ENCODE assay signal across 16 cellular contexts in the genomic region with DNA sequence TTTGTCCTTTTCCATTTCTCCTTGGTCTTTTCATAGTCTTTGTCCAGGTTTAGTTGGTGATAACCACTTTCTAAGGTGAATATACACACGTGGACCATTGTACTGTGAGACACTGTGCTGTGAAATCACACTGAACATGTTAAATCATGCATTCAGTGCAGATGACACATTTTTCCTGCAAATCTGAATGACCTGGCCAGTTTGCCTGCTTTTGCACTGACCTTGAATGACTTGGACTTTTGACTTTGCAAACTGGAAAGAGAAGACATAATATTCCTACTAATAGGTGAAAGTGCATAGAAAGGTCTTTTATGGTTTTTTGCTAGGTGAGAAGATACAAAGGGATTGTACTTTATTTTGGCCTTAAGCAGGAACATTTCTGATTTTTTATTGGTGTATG. TPM values are rescaled to one million over a fixed set of nuclear protein-coding genes. Genes with fewer than 3 reads are reported as not detected.
DNase-seq lines count a peak whose midpoint lies in the region; ATAC-seq, FAIRE-seq and TF ChIP-seq lines count a peak whose summit lies in the region.
"Had no signal": no experiment of that assay in that cellular context is flagged by ENCODE, and none has a peak within 500 bp of the region (broad histone marks: within the 10 kb centered on the region; RNA-seq: fewer than 3 reads in every experiment).

No MANE protein-coding gene starts in this region.

- H3K79me2 ChIP-seq in parathyroid adenoma = no peaks in the 10 kb centered on the region

- H3K27me3 ChIP-seq in bronchial epithelial cell (ENCODE audit: control insufficient read depth, insufficient read depth, low read length) (no peaks in the 10 kb centered on the region), parathyroid adenoma (ENCODE audit: control insufficient read depth, insufficient read depth, low read length) (no peaks in the 10 kb centered on the region)
- H3K27me3 ChIP-seq: BLaER1 treated with 17β-estradiol and CSF1 and Interleukin-3, amounts not matched to agents 10 nM and 100 nM had no signal

- TF ChIP-seq CTCF in bronchial epithelial cell (IDR thresholded peaks at IDR 0.05; ENCODE audit: insufficient read depth, low read length, severe bottlenecking) (no peak), epithelial cell of esophagus (IDR thresholded peaks at IDR 0.05; ENCODE audit: insufficient read depth, low read depth, low read length, missing control alignments) (no peak), parathyroid adenoma (IDR thresholded peaks at IDR 0.05) (no peak)

- peak; percentile 82 for ATAC-seq in left lobe of liver
- ATAC-seq in GM18858 (IDR thresholded peaks at IDR 0.05; ENCODE audit: unreplicated experiment) = no peak
- ATAC-seq: CD8-positive, alpha-beta T cell had no signal

- H3K9ac ChIP-seq in parathyroid adenoma = no peak overlapping the region
- H3K9ac ChIP-seq: BLaER1 treated with 17β-estradiol and CSF1 and Interleukin-3, amounts not matched to agents 10 nM and 100 nM; GM23248 had no signal

- H3K36me3 ChIP-seq in bronchial epithelial cell (ENCODE audit: control insufficient read depth, insufficient read depth, low read length) = no peaks in the 10 kb centered on the region
- no peaks in the 10 kb centered on the region for H3K36me3 ChIP-seq in parathyroid adenoma (ENCODE audit: control insufficient read depth, insufficient read depth, low read length)
- H3K36me3 ChIP-seq: BLaER1 treated with 17β-estradiol and CSF1 and Interleukin-3, amounts not matched to agents 10 nM and 100 nM; HAP-1 had no signal

- no peak overlapping the region for H3K4me3 ChIP-seq in bronchial epithelial cell (ENCODE audit: low read depth, low read length)
- H3K4me3 ChIP-seq in epithelial cell of esophagus (ENCODE audit: low read length) = no peak overlapping the region
- H3K4me3 ChIP-seq in parathyroid adenoma (ENCODE audit: low read depth, low read length) = no peak overlapping the region
- H3K4me3 ChIP-seq: BLaER1 treated with 17β-estradiol and CSF1 and Interleukin-3, amounts not matched to agents 10 nM and 100 nM; GM23248; HAP-1 had no signal

- peak; percentile 62 for DNase-seq in bronchial epithelial cell (ENCODE audit: low read depth)
- peak; percentile 67 for DNase-seq in epithelial cell of esophagus (ENCODE audit: low read depth)
- no peak for DNase-seq in left lobe of liver (ENCODE audit: low spot score)
- DNase-seq in Kasumi-1 (lab: John Stamatoyannopoulos, UW) = no peak
- DNase-seq in middle frontal gyrus (ENCODE audit: extremely low spot score, low spot score) = no peak
- DNase-seq: Calu3; CD8-positive, alpha-beta T cell; DMS79 treated with DMSO at 0.1 percent for 48 hours; GF-D8; GM23248; IMR-90 had no signal

- no peak overlapping the region for H3K27ac ChIP-seq in parathyroid adenoma
- H3K27ac ChIP-seq: BLaER1 treated with 17β-estradiol and CSF1 and Interleukin-3, amounts not matched to agents 10 nM and 100 nM; GM23248; HL-60 had no signal

- FAIRE-seq in bronchial epithelial cell (lab: Jason Lieb, UNC) = no peak

- H3K9me3 ChIP-seq in parathyroid adenoma (ENCODE audit: control insufficient read depth, low read length) = peaks cover 3% of the 10 kb centered on the region

- peak overlapping the region; percentile 23 for H3K4me2 ChIP-seq in parathyroid adenoma (ENCODE audit: low read length)
- H3K4me2 ChIP-seq: BLaER1 treated with 17β-estradiol and CSF1 and Interleukin-3, amounts not matched to agents 10 nM and 100 nM had no signal

- H3K4me1 ChIP-seq in parathyroid adenoma = no peaks in the 10 kb centered on the region
- H3K4me1 ChIP-seq: BLaER1 treated with 17β-estradiol and CSF1 and Interleukin-3, amounts not matched to agents 10 nM and 100 nM; HAP-1 had no signal

- no peak overlapping the region for H2AFZ ChIP-seq in parathyroid adenoma
- H2AFZ ChIP-seq: GM23248 had no signal

RNA-seq across cellular contexts. Expression of gene PHLPP1, which starts 21.7 kb away (rescaled TPM):
- total RNA-seq in bronchial epithelial cell (3.4 and 5.6 TPM in 2 replicates), left lobe of liver (18.6 TPM)

Comparison
In these comparisons a context has a peak if more than half of its experiments do, and no peak if none do; other contexts are left out.
1. DNase-seq: peak in bronchial epithelial cell (single experiment) and epithelial cell of esophagus (single experiment); none in left lobe of liver (single experiment), Kasumi-1 (0 of 2) and middle frontal gyrus (single experiment).